Comparison of ENCODE assay signal across 1 cellular context in genomic region chr9:16908206-16908605, GRCh38. TPM values are rescaled to one million over a fixed set of nuclear protein-coding genes. Genes with fewer than 3 reads are reported as not detected.
"Had no signal": no experiment of that assay in that cellular context is flagged by ENCODE, and none has a peak within 500 bp of the region (broad histone marks: within the 10 kb centered on the region; RNA-seq: fewer than 3 reads in every experiment).

No MANE protein-coding gene starts in this region.

RNA-seq across cellular contexts. Expression of gene BNC2, which starts 37.7 kb away (rescaled TPM):
- polyA plus RNA-seq: naive thymus-derived CD4-positive, alpha-beta T cell had no signal
